ENCODE assay signal across 35 cellular contexts in genomic region chr12:29521951-29522350, GRCh38. TPM values are rescaled to one million over a fixed set of nuclear protein-coding genes. Genes with fewer than 3 reads are reported as not detected.
A peak's percentile ranks its signal among the peaks of the same experiment; 100 is the strongest.
DNase-seq lines count a peak whose midpoint lies in the region; ATAC-seq, FAIRE-seq and TF ChIP-seq lines count a peak whose summit lies in the region.
"Had no signal": no experiment of that assay in that cellular context is flagged by ENCODE, and none has a peak within 500 bp of the region (broad histone marks: within the 10 kb centered on the region; RNA-seq: fewer than 3 reads in every experiment).

No MANE protein-coding gene starts in this region.

- H3K79me2 ChIP-seq in endothelial cell of umbilical vein (ENCODE audit: control insufficient read depth, insufficient read depth, low read length) = no peaks in the 10 kb centered on the region
- H3K79me2 ChIP-seq: hepatocyte had no signal

- no peak overlapping the region for H3K4me3 Mint-ChIP-seq in immature natural killer cell
- H3K4me3 Mint-ChIP-seq: activated CD4-positive, alpha-beta T cell treated with anti-CD3 and anti-CD28 coated beads for 36 hours; activated CD8-positive, alpha-beta T cell treated with anti-CD3 and anti-CD28 coated beads, Interleukin-2, amount 10 ng/mL, durations not matched to agents 7 days and 5 days; CD8-positive, alpha-beta memory T cell; endodermal cell; nephron; stimulated activated naive CD8-positive, alpha-beta T cell treated with anti-CD3 and anti-CD28 coated beads, Interleukin-15, Interleukin-2, amounts not matched to agents 100 ng/mL and 50 ng/mL, for 24 hours; T-helper 2 cell treated with Interferon-gamma antibody and Interleukin-4, amounts not matched to agents 5 μg/mL and 100 μg/mL, for 36 hours had no signal

- H3K27me3 ChIP-seq in endothelial cell of umbilical vein (ENCODE audit: control insufficient read depth in 2 of 2, insufficient read depth in 2 of 2, low read length in 2 of 2) (no peaks in the 10 kb centered on the region), psoas muscle (ENCODE audit: insufficient read depth in 3 of 3, low read length in 2 of 3) (no peaks in the 10 kb centered on the region)
- H3K27me3 ChIP-seq: esophagus muscularis mucosa, gastroesophageal sphincter, hepatocyte, ovary, spleen had no signal

- dilution Hi-C loops in endothelial cell of umbilical vein (cut with MboI; ENCODE audit: extremely low pct_ligation_motif_present, low sequenced_read_pairs) = no loop called here

- no peaks in the 10 kb centered on the region for H3K36me3 Mint-ChIP-seq in immature natural killer cell
- H3K36me3 Mint-ChIP-seq: CD8-positive, alpha-beta memory T cell had no signal

- intact Hi-C loops in endothelial cell of umbilical vein (cut with micrococcal nuclease) = no loop called here
- intact Hi-C loops in psoas muscle (cut with DNase I) = loop anchor here (2.0 to 10.0 kb wide), 2 partner anchors 363 to 761 kb away; no protein-coding TSS in a partner anchor

- no peaks in the 10 kb centered on the region for H3K9me3 Mint-ChIP-seq in immature natural killer cell
- H3K9me3 Mint-ChIP-seq: activated T-helper 2 cell treated with anti-CD3 and anti-CD28 coated beads, Interferon-gamma antibody, Interleukin-2, Interleukin-4, amounts not matched to agents 10 μg/mL and 5 μg/mL and 100 μg/mL, durations not matched to agents 14 hours and 24 hours and 36 hours; CD8-positive, alpha-beta memory T cell; endodermal cell; nephron; stimulated activated naive CD8-positive, alpha-beta T cell treated with anti-CD3 and anti-CD28 coated beads, Interleukin-15, Interleukin-2, amounts not matched to agents 100 ng/mL and 50 ng/mL, for 24 hours; T-helper 2 cell treated with Interferon-gamma antibody and Interleukin-4, amounts not matched to agents 5 μg/mL and 100 μg/mL, for 36 hours had no signal

- POLR2A ChIA-PET in endothelial cell of umbilical vein (lab: Charles Lee) = interaction anchor here (0.6 kb wide), 1 partner anchor 1398 kb away, joined by 3 read pairs; no protein-coding TSS in a partner anchor

- H3K27ac ChIP-seq in endothelial cell of umbilical vein (ENCODE audit: insufficient read depth, low read depth, low read length) (no peak overlapping the region), psoas muscle (peak overlapping the region; percentile 14)
- H3K27ac ChIP-seq: esophagus muscularis mucosa, gastroesophageal sphincter, hepatocyte, HL-60, ovary, VCaP had no signal

- no peaks in the 10 kb centered on the region for H4K20me1 ChIP-seq in endothelial cell of umbilical vein (replicated peaks; ENCODE audit: control insufficient read depth, extremely low read depth, insufficient read depth, low read length)

- no peak overlapping the region for H2AFZ ChIP-seq in endothelial cell of umbilical vein (ENCODE audit: low read depth, low read length)
- H2AFZ ChIP-seq: hepatocyte had no signal

- peak; percentile 62 for FAIRE-seq in endothelial cell of umbilical vein (lab: Jason Lieb, UNC)
- FAIRE-seq: GM12878, urothelium cell line had no signal

- no peak for TF ChIP-seq POLR2A in endothelial cell of umbilical vein (IDR thresholded peaks at IDR 0.05; ENCODE audit: low read depth, low read length)

- no peak overlapping the region for H3K4me3 ChIP-seq in endothelial cell of umbilical vein (replicated peaks in 1 of 3; ENCODE audit: insufficient read depth in 1 of 3, low read depth in 1 of 3, low read length in 3 of 3)
- H3K4me3 ChIP-seq in psoas muscle = no peak overlapping the region
- H3K4me3 ChIP-seq: esophagus muscularis mucosa, gastroesophageal sphincter, GM12878, hepatocyte, ovary, spleen had no signal

- ATAC-seq in psoas muscle (no peak), HG02973 (IDR thresholded peaks at IDR 0.05; ENCODE audit: unreplicated experiment) (no peak)
- ATAC-seq: activated CD4-positive, alpha-beta T cell treated with anti-CD3 and anti-CD28 coated beads for 36 hours; activated CD8-positive, alpha-beta T cell treated with anti-CD3 and anti-CD28 coated beads, Interleukin-2, amount 10 ng/mL, durations not matched to agents 7 days and 5 days; gastroesophageal sphincter; GM12878; right cardiac atrium had no signal

- BruUV-seq in endothelial cell of umbilical vein (replicated peaks; lab: Mats Ljungman, UMichigan) = no TSS peak

- peaks cover 0 to 8% (median 0%) of the 10 kb centered on the region in 3 donors for H3K27me3 Mint-ChIP-seq in immature natural killer cell (ENCODE audit: low read depth in 3 of 3)
- H3K27me3 Mint-ChIP-seq: activated CD4-positive, alpha-beta T cell treated with anti-CD3 and anti-CD28 coated beads for 36 hours had no signal

- no peak overlapping the region for H3K9ac ChIP-seq in endothelial cell of umbilical vein (replicated peaks; ENCODE audit: extremely low read depth, insufficient read depth, low read length)

- H3K9me3 ChIP-seq in endothelial cell of umbilical vein (replicated peaks; ENCODE audit: control insufficient read depth, insufficient read depth, low read length) = no peaks in the 10 kb centered on the region
- H3K9me3 ChIP-seq in psoas muscle = no peaks in the 10 kb centered on the region
- H3K9me3 ChIP-seq: esophagus muscularis mucosa, gastroesophageal sphincter, ovary, spleen had no signal

- H3K4me1 ChIP-seq in endothelial cell of umbilical vein (ENCODE audit: control insufficient read depth, extremely low read depth, insufficient read depth, low read length) (no peaks in the 10 kb centered on the region), psoas muscle (peaks cover 13% of the 10 kb centered on the region)
- H3K4me1 ChIP-seq: esophagus muscularis mucosa, gastroesophageal sphincter had no signal

- no peaks in the 10 kb centered on the region for H3K9me1 ChIP-seq in endothelial cell of umbilical vein (replicated peaks; ENCODE audit: control insufficient read depth, extremely low read depth, insufficient read depth, low read length)

- peak; percentile 66 for DNase-seq in HCEC 1CT
- DNase-seq in amniotic epithelial cell (ENCODE audit: low read depth) = peak; percentile 73
- DNase-seq in endothelial cell of umbilical vein (ENCODE audit: low read depth, low spot score) = peak; percentile 51
- DNase-seq in psoas muscle = no peak
- DNase-seq in immature natural killer cell = no peak
- no peak for DNase-seq in NCI-H146 treated with DMSO at 0.1 percent for 48 hours (lab: John Stamatoyannopoulos, UW; ENCODE audit: unreplicated experiment)
- DNase-seq: activated CD4-positive, alpha-beta T cell treated with anti-CD3 and anti-CD28 coated beads for 36 hours; activated CD8-positive, alpha-beta T cell treated with anti-CD3 and anti-CD28 coated beads, Interleukin-2, amount 10 ng/mL, durations not matched to agents 7 days and 5 days; activated naive CD4-positive, alpha-beta T cell treated with anti-CD3 and anti-CD28 coated beads, Interleukin-2, amount 50 U/mL, for 16 hours; caudate nucleus; CD8-positive, alpha-beta memory T cell; cortex of kidney; endodermal cell; H7; Karpas-422; NCI-H146; NCI-H446 treated with DMSO at 0.1 percent for 48 hours; NCI-H82; ovary; right cardiac atrium; SIG-M5; spleen; stimulated activated CD4-positive, alpha-beta T cell treated with anti-CD3 and anti-CD28 coated beads, Interleukin-2, amount 100 ng/mL, for 24 hours had no signal

- H3K27ac Mint-ChIP-seq in immature natural killer cell = no peak overlapping the region
- H3K27ac Mint-ChIP-seq: activated CD4-positive, alpha-beta T cell treated with anti-CD3 and anti-CD28 coated beads for 36 hours; activated CD8-positive, alpha-beta T cell treated with anti-CD3 and anti-CD28 coated beads, Interleukin-2, amount 10 ng/mL, durations not matched to agents 7 days and 5 days; activated T-helper 2 cell treated with anti-CD3 and anti-CD28 coated beads, Interferon-gamma antibody, Interleukin-2, Interleukin-4, amounts not matched to agents 10 μg/mL and 5 μg/mL and 100 μg/mL, durations not matched to agents 14 hours and 24 hours and 36 hours; CD8-positive, alpha-beta memory T cell; endodermal cell; stimulated activated naive CD8-positive, alpha-beta T cell treated with anti-CD3 and anti-CD28 coated beads, Interleukin-15, Interleukin-2, amounts not matched to agents 100 ng/mL and 50 ng/mL, for 24 hours; T-helper 2 cell treated with Interferon-gamma antibody and Interleukin-4, amounts not matched to agents 5 μg/mL and 100 μg/mL, for 36 hours had no signal

- CTCF ChIA-PET in endothelial cell of umbilical vein (lab: Charles Lee) = interaction anchor here (1.0 to 3.8 kb wide), 5 partner anchors 767 to 1750 kb away, joined by 3 to 26 read pairs (median 7); no protein-coding TSS in a partner anchor

- no peak for TF ChIP-seq CTCF in endothelial cell of umbilical vein (IDR thresholded peaks at IDR 0.05; ENCODE audit: extremely low read depth in 1 of 2, insufficient read depth in 1 of 2, low read depth in 1 of 2, low read length in 2 of 2)
- TF ChIP-seq CTCF in psoas muscle (IDR thresholded peaks at IDR 0.05) = no peak

- WGBS in psoas muscle, 3 donors = 26 to 43% (median 32%) methylated on average over 2 of the region's 2 CpGs

- no peak overlapping the region for H3K4me2 ChIP-seq in endothelial cell of umbilical vein (ENCODE audit: insufficient read depth, low read length)
- H3K4me2 ChIP-seq: hepatocyte had no signal

- no peaks in the 10 kb centered on the region for H3K4me1 Mint-ChIP-seq in immature natural killer cell
- H3K4me1 Mint-ChIP-seq: activated CD4-positive, alpha-beta T cell treated with anti-CD3 and anti-CD28 coated beads for 36 hours; CD8-positive, alpha-beta memory T cell; endodermal cell had no signal

- H3K36me3 ChIP-seq in endothelial cell of umbilical vein (ENCODE audit: control insufficient read depth in 2 of 2, extremely low read depth in 1 of 2, insufficient read depth in 2 of 2, low read length in 2 of 2) (no peaks in the 10 kb centered on the region), psoas muscle (ENCODE audit: insufficient read depth in 1 of 2, low read depth in 1 of 2) (peaks cover 2 to 26% of the 10 kb centered on the region in 2 donors)
- H3K36me3 ChIP-seq: ovary had no signal

TF ChIP-seq in endothelial cell of umbilical vein, 7 proteins besides CTCF, POLR2A, EP300 and RAD21:
- TF ChIP-seq MYC (IDR thresholded peaks at IDR 0.05; ENCODE audit: low read depth, low read length) (no peak), POLR2AphosphoS5 (IDR thresholded peaks at IDR 0.05; ENCODE audit: insufficient read depth, low read depth, low read length) (no peak), GATA2 (IDR thresholded peaks at IDR 0.05; ENCODE audit: insufficient read depth, insufficient read length, low read depth, low read length) (no peak)

RNA-seq across cellular contexts. Expression of gene OVCH1, which starts 24.5 kb away (rescaled TPM):
- not detected in 2 replicates for total RNA-seq in endothelial cell of umbilical vein
- 0.01 and 0.02 TPM in 2 replicates for polyA plus RNA-seq in endothelial cell of umbilical vein
- polyA plus RNA-seq in endothelial cell of umbilical vein (2011; cell fraction: cytosol; rRNA removed) = not detected in 2 replicates
- polyA plus RNA-seq in endothelial cell of umbilical vein (2011; cell fraction: nucleus; rRNA removed) = 0.04 and 0.32 TPM in 2 replicates
- not detected in 2 replicates for polyA plus RNA-seq in endothelial cell of umbilical vein (2012)
- polyA minus RNA-seq in endothelial cell of umbilical vein = not detected in 2 replicates
- polyA minus RNA-seq in endothelial cell of umbilical vein (2011; cell fraction: cytosol; rRNA and poly(A)+ RNA removed) = not detected
- polyA minus RNA-seq in endothelial cell of umbilical vein (2011; cell fraction: nucleus; rRNA and poly(A)+ RNA removed) = 0.10 and 0.24 TPM in 2 replicates
- total RNA-seq in psoas muscle = under 1 TPM; 0.10 to 0.54 (median 0.18) TPM
- under 1 TPM; 0.04 to 0.19 (median 0.18) TPM for polyA plus RNA-seq in psoas muscle
- polyA plus RNA-seq in immature natural killer cell = not detected
- total RNA-seq: activated CD4-positive, alpha-beta T cell treated with anti-CD3 and anti-CD28 coated beads for 36 hours; activated CD8-positive, alpha-beta T cell treated with anti-CD3 and anti-CD28 coated beads, Interleukin-2, amount 10 ng/mL, durations not matched to agents 7 days and 5 days; activated T-helper 2 cell treated with anti-CD3 and anti-CD28 coated beads, Interferon-gamma antibody, Interleukin-2, Interleukin-4, amounts not matched to agents 10 μg/mL and 5 μg/mL and 100 μg/mL, durations not matched to agents 14 hours and 24 hours and 36 hours; CD8-positive, alpha-beta memory T cell; GM12878; H7 had no signal
- polyA plus RNA-seq: CD8-positive, alpha-beta memory T cell; hepatocyte had no signal

Comparison
In these comparisons a context has a peak if more than half of its experiments do, and no peak if none do; other contexts are left out.
1. DNase-seq: peak in HCEC 1CT (single experiment), amniotic epithelial cell (single experiment) and endothelial cell of umbilical vein (single experiment); none in psoas muscle (0 of 2), immature natural killer cell (0 of 3) and NCI-H146 treated with DMSO at 0.1 percent for 48 hours (single experiment).